In genomic region chr14:64826333-64826732, GRCh38 we compare ENCODE assay signal across 22 cellular contexts. TPM values are rescaled to one million over a fixed set of nuclear protein-coding genes. Genes with fewer than 3 reads are reported as not detected.
DNase-seq lines count a peak whose midpoint lies in the region; ATAC-seq and TF ChIP-seq lines count a peak whose summit lies in the region.
"Had no signal": no experiment of that assay in that cellular context is flagged by ENCODE, and none has a peak within 500 bp of the region (broad histone marks: within the 10 kb centered on the region; RNA-seq: fewer than 3 reads in every experiment).

No MANE protein-coding gene starts in this region.

- 70 to 71% methylated on average over 4 of the region's 4 CpGs for WGBS in GM23248 (ENCODE audit: low coverage in 1 of 2, low lambda C conversion rate in 2 of 2, missing lambda C conversion rate in 2 of 2), 2 experiments

- intact Hi-C loops in left lung (cut with DNase I) = no loop called here

- ATAC-seq in left lung = peak; percentile 27
- ATAC-seq in HG02759 (IDR thresholded peaks at IDR 0.05; ENCODE audit: unreplicated experiment) = no peak
- ATAC-seq in GM19463 (IDR thresholded peaks at IDR 0.05; ENCODE audit: unreplicated experiment) = no peak
- ATAC-seq: stimulated activated naive CD8-positive, alpha-beta T cell treated with anti-CD3 and anti-CD28 coated beads, Interleukin-15, amount 100 ng/mL, for 72 hours had no signal

- H3F3A ChIP-seq in GM23248 (ENCODE audit: insufficient read depth) = no peaks in the 10 kb centered on the region

- H2AFZ ChIP-seq in GM23248 = no peak overlapping the region

- H3K4me3 ChIP-seq in GM23248 (no peak overlapping the region), left lung (no peak overlapping the region)
- H3K4me3 ChIP-seq: esophagus squamous epithelium, tibial nerve had no signal

- H3K4me1 ChIP-seq in GM23248 (ENCODE audit: insufficient read depth) (no peaks in the 10 kb centered on the region), left lung (peaks cover 0 to 16% of the 10 kb centered on the region in 2 donors)

- TF ChIP-seq CTCF in left lung (IDR thresholded peaks at IDR 0.05) = no peak

- H3K27ac ChIP-seq in GM23248 = no peak overlapping the region
- H3K27ac ChIP-seq in left lung = no peak overlapping the region
- H3K27ac ChIP-seq: 22Rv1, esophagus squamous epithelium, tibial nerve had no signal

- no peaks in the 10 kb centered on the region for H3K36me3 ChIP-seq in GM23248 (ENCODE audit: low read depth)
- no peaks in the 10 kb centered on the region for H3K36me3 ChIP-seq in left lung
- H3K36me3 ChIP-seq: esophagus squamous epithelium, tibial nerve had no signal

- no peak overlapping the region for H3K4me2 ChIP-seq in GM23248 (ENCODE audit: unreplicated experiment)
- H3K4me2 ChIP-seq: SK-N-SH had no signal

- no peaks in the 10 kb centered on the region for H3K9me2 ChIP-seq in GM23248 (ENCODE audit: insufficient read depth)
- H3K9me2 ChIP-seq: SK-N-SH had no signal

- no peak overlapping the region for H3K9ac ChIP-seq in GM23248
- H3K9ac ChIP-seq: SK-N-SH had no signal

- no peaks in the 10 kb centered on the region for H4K20me1 ChIP-seq in GM23248 (ENCODE audit: insufficient read depth)

- H3K27me3 ChIP-seq in GM23248 (replicated peaks; ENCODE audit: insufficient read depth) (peaks cover 9% of the 10 kb centered on the region; the same call in 1 of the 2 replicates), left lung (peaks cover 0 to 10% of the 10 kb centered on the region in 2 donors)
- H3K27me3 ChIP-seq: tibial nerve had no signal

- no peaks in the 10 kb centered on the region for H3K9me3 ChIP-seq in GM23248 (ENCODE audit: low read depth)
- no peaks in the 10 kb centered on the region for H3K9me3 ChIP-seq in left lung
- H3K9me3 ChIP-seq: esophagus squamous epithelium, SK-N-SH, tibial nerve had no signal

- DNase-seq in DMS153 (lab: John Stamatoyannopoulos, UW) = peak; percentile 38
- no peak for DNase-seq in DMS153 treated with DMSO at 0.1 percent for 48 hours (lab: John Stamatoyannopoulos, UW; ENCODE audit: unreplicated experiment)
- DNase-seq in GM23248 = peak; percentile 47
- DNase-seq in NOMO-1 treated with DMSO at 0.1 percent for 48 hours (lab: John Stamatoyannopoulos, UW; ENCODE audit: unreplicated experiment) = peak; percentile 53
- DNase-seq in left lung = no peak
- DNase-seq in Kasumi-1 (lab: John Stamatoyannopoulos, UW) = no peak
- DNase-seq: activated CD4-positive, alpha-beta memory T cell treated with anti-CD3 and anti-CD28 coated beads for 36 hours; activated CD4-positive, CD25-positive, alpha-beta regulatory T cell; activated effector memory CD4-positive, alpha-beta T cell treated with Interleukin-2 at 50 U/mL for 16 hours; CD8-positive, alpha-beta memory T cell; esophagus squamous epithelium; GOT3; mesendoderm; naive thymus-derived CD4-positive, alpha-beta T cell; NCI-H146; NCI-H2227 treated with DMSO at 0.1 percent for 48 hours; SK-N-SH; stimulated activated naive CD8-positive, alpha-beta T cell treated with anti-CD3 and anti-CD28 coated beads, Interleukin-15, amount 100 ng/mL, for 72 hours had no signal

- in situ Hi-C loops in GM23248 (cut with MboI) = no loop called here

- H3K79me2 ChIP-seq in GM23248 (ENCODE audit: insufficient read depth) = no peaks in the 10 kb centered on the region

RNA-seq across cellular contexts. Expression of gene SPTB, which starts 53.4 kb away (rescaled TPM):
- 0.11 and 0.51 TPM in 2 replicates for total RNA-seq in GM23248 (2014; rRNA removed; shearing (Covaris generic))
- polyA plus RNA-seq in GM23248 (2016; fragmentation: Nextera tagmentation; extraction: Ambion mirVana) = 0.06 TPM in 1 of 2 replicates, not detected in the other
- 1 to 10 TPM; 2.3 to 2.6 TPM for total RNA-seq in left lung
- polyA plus RNA-seq: naive thymus-derived CD4-positive, alpha-beta T cell had no signal

Comparison
In these comparisons a context has a peak if more than half of its experiments do, and no peak if none do; other contexts are left out.
1. DNase-seq: peak in DMS153 (single experiment), GM23248 (single experiment) and NOMO-1 treated with DMSO at 0.1 percent for 48 hours (single experiment); none in DMS153 treated with DMSO at 0.1 percent for 48 hours (single experiment), left lung (0 of 2) and Kasumi-1 (0 of 2).